ENCODE assay signal across 13 cellular contexts in the genomic region with DNA sequence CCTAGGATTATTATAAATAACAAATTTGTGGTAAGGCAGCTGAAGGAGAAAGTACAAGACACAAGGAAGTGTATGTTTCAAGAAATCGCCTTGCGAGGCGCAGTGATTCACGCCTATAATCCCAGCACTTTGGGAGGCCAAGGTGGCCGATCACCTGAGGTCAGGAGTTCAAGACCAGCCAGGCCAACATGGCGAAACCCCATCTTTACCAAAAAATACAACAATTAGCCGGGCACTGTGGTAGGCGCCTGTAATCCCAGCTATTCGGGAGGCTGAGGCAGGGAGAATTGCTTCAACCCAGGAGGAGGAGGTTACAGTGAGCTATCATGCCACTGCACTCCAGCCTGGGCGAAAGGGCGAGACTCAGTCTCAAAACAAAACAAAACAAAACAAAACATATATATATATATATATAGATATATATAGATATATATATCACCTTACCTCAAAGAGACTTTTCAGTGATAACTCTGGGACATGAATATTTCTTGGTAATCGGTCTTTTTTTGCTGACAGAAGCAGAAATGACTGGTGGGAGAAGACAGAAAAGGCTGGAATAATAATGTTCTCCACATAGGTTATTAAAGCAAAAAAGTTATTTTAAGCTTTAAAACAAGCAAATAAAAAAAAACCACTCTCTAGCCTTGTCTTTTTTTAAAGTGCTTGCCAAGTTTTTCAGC. TPM values are rescaled to one million over a fixed set of nuclear protein-coding genes. Genes with fewer than 3 reads are reported as not detected.
DNase-seq lines count a peak whose midpoint lies in the region; ATAC-seq and TF ChIP-seq lines count a peak whose summit lies in the region.
"Had no signal": no experiment of that assay in that cellular context is flagged by ENCODE, and none has a peak within 500 bp of the region (broad histone marks: within the 10 kb centered on the region; RNA-seq: fewer than 3 reads in every experiment).

No MANE protein-coding gene starts in this region.

- no peak overlapping the region for H3K4me3 Mint-ChIP-seq in T-helper 2 cell treated with Interferon-gamma antibody and Interleukin-4, amounts not matched to agents 5 μg/mL and 100 μg/mL, for 36 hours
- H3K4me3 Mint-ChIP-seq: H9 had no signal

- H4K91ac ChIP-seq in trophoblast cell (ENCODE audit: low read depth, low read length): peak overlapping the region; percentile 95

- peaks cover 0 to 23% (median 7%) of the 10 kb centered on the region in 4 donors for H3K4me1 ChIP-seq in Peyer's patch
- H3K4me1 ChIP-seq in trophoblast cell (ENCODE audit: control insufficient read depth in 1 of 2, insufficient read depth in 2 of 2, low read length in 2 of 2): peaks cover 12% of the 10 kb centered on the region in 2 experiments

- no peak overlapping the region for H3K4me3 ChIP-seq in Peyer's patch
- no peak overlapping the region for H3K4me3 ChIP-seq in coronary artery
- no peak overlapping the region for H3K4me3 ChIP-seq in trophoblast cell (ENCODE audit: low read depth, low read length)

- H3K9me3 Mint-ChIP-seq in T-helper 2 cell treated with Interferon-gamma antibody and Interleukin-4, amounts not matched to agents 5 μg/mL and 100 μg/mL, for 36 hours: no peaks in the 10 kb centered on the region
- H3K9me3 Mint-ChIP-seq: H9 had no signal

- H3K14ac ChIP-seq in trophoblast cell (ENCODE audit: low read length): peak overlapping the region; percentile 63

- no peak overlapping the region for H4K12ac ChIP-seq in trophoblast cell (ENCODE audit: low read depth, low read length)

- H3K4me1 Mint-ChIP-seq in T-helper 2 cell treated with Interferon-gamma antibody and Interleukin-4, amounts not matched to agents 5 μg/mL and 100 μg/mL, for 36 hours (ENCODE audit: low read depth): peaks cover 30% of the 10 kb centered on the region

- no peaks in the 10 kb centered on the region for H3K9me3 ChIP-seq in Peyer's patch
- no peaks in the 10 kb centered on the region for H3K9me3 ChIP-seq in trophoblast cell (ENCODE audit: insufficient read depth, low read depth, low read length)

- no peaks in the 10 kb centered on the region for H3K27me3 ChIP-seq in Peyer's patch
- no peaks in the 10 kb centered on the region for H3K27me3 ChIP-seq in trophoblast cell (ENCODE audit: insufficient read depth, low read length)

- H3K79me2 ChIP-seq in trophoblast cell (ENCODE audit: control insufficient read depth, insufficient read depth, low read length, poor library complexity): no peaks in the 10 kb centered on the region

- no peak overlapping the region for H3K9ac ChIP-seq in trophoblast cell (ENCODE audit: low read length)

- peak overlapping the region in 3 of 4 donors; percentile 25 to 75 (median 48) for H3K27ac ChIP-seq in Peyer's patch
- peak overlapping the region; percentile 20 to 55 for H3K27ac ChIP-seq in coronary artery
- H3K27ac ChIP-seq in trophoblast cell (ENCODE audit: low read depth, low read length): no peak overlapping the region

- H2AFZ ChIP-seq in trophoblast cell (ENCODE audit: insufficient read depth, low read length, poor library complexity): no peak overlapping the region

- no peak for DNase-seq in T-helper 2 cell treated with Interferon-gamma antibody and Interleukin-4, amounts not matched to agents 5 μg/mL and 100 μg/mL, for 36 hours (ENCODE audit: low spot score)
- DNase-seq in T-helper 2 cell (no peak), Peyer's patch (no peak), coronary artery (ENCODE audit: low spot score) (no peak), trophoblast cell (no peak), hippocampal formation (lab: John Stamatoyannopoulos, UW) (no peak), NCI-H1436 treated with DMSO at 0.1 percent for 48 hours (lab: John Stamatoyannopoulos, UW) (no peak)
- DNase-seq: 8988T, activated gamma-delta T cell, H9, NCI-H2171 had no signal

- peak overlapping the region; percentile 72 for H2AK5ac ChIP-seq in trophoblast cell (ENCODE audit: low read length)

- ATAC-seq in GM19455 (IDR thresholded peaks at IDR 0.05; ENCODE audit: unreplicated experiment): no peak
- ATAC-seq: Panc1 had no signal

- peaks cover 0 to 79% (median 0%) of the 10 kb centered on the region in 3 donors for H3K36me3 ChIP-seq in Peyer's patch
- H3K36me3 ChIP-seq in trophoblast cell (ENCODE audit: control insufficient read depth in 1 of 2, insufficient read depth in 2 of 2, low read length in 2 of 2): no peaks in the 10 kb centered on the region

- TF ChIP-seq CTCF in Peyer's patch (IDR thresholded peaks at IDR 0.05) (no peak), coronary artery (IDR thresholded peaks at IDR 0.05) (no peak)

- peak overlapping the region; percentile 72 for H2BK120ac ChIP-seq in trophoblast cell (ENCODE audit: insufficient read depth, low read length, poor library complexity)

- H2BK12ac ChIP-seq in trophoblast cell (ENCODE audit: low read length): peak overlapping the region; percentile 74

- peak overlapping the region; percentile 67 for H3K18ac ChIP-seq in trophoblast cell (ENCODE audit: low read length)

- peak overlapping the region; percentile 49 for H3K27ac Mint-ChIP-seq in T-helper 2 cell treated with Interferon-gamma antibody and Interleukin-4, amounts not matched to agents 5 μg/mL and 100 μg/mL, for 36 hours

- H3K4ac ChIP-seq in trophoblast cell (ENCODE audit: low read depth, low read length): peak overlapping the region; percentile 30

- peaks cover 13% of the 10 kb centered on the region for H3K79me1 ChIP-seq in trophoblast cell (ENCODE audit: low read length)

- no peaks in the 10 kb centered on the region for H3K27me3 Mint-ChIP-seq in T-helper 2 cell treated with Interferon-gamma antibody and Interleukin-4, amounts not matched to agents 5 μg/mL and 100 μg/mL, for 36 hours (ENCODE audit: low read depth)

- peak overlapping the region; percentile 18 for H4K8ac ChIP-seq in trophoblast cell (ENCODE audit: low read depth, low read length)

- peaks cover 73% of the 10 kb centered on the region for H3K36me3 Mint-ChIP-seq in T-helper 2 cell treated with Interferon-gamma antibody and Interleukin-4, amounts not matched to agents 5 μg/mL and 100 μg/mL, for 36 hours (ENCODE audit: low read depth)

- no peak for TF ChIP-seq POLR2A in Peyer's patch (IDR thresholded peaks at IDR 0.05)

- H3K4me2 ChIP-seq in trophoblast cell (ENCODE audit: low read length): no peak overlapping the region

- no CpG with 5 or more reads among the region's 12 CpGs for WGBS in trophoblast cell (ENCODE audit: extremely low coverage, insufficient coverage, insufficient read length)

- H3K23ac ChIP-seq in trophoblast cell (ENCODE audit: low read length): no peak overlapping the region

- H2BK5ac ChIP-seq in trophoblast cell (ENCODE audit: low read depth, low read length, poor library complexity): peak overlapping the region; percentile 41

RNA-seq across cellular contexts. Expression of a gene that starts 52.3 kb away (rescaled TPM):
- 10 to 100 TPM; 47.9 to 92.6 (median 59.9) TPM for total RNA-seq in Peyer's patch
- polyA plus RNA-seq in trophoblast cell (2013): 0.49 TPM in 2 replicates
